9 cellular contexts compared by ENCODE assay signal in genomic region chrX:107775000-107775733, GRCh38.
DNase-seq lines count a peak whose midpoint lies in the region; ATAC-seq lines count a peak whose summit lies in the region.
"Had no signal": no experiment of that assay in that cellular context is flagged by ENCODE, and none has a peak within 500 bp of the region (broad histone marks: within the 10 kb centered on the region; RNA-seq: fewer than 3 reads in every experiment).

No MANE protein-coding gene starts in this region.

- no peak overlapping the region for H3K9ac ChIP-seq in iPS-20b (ENCODE audit: low read depth, low read length)

- H3K27ac Mint-ChIP-seq in activated naive CD4-positive, alpha-beta T cell treated with anti-CD3 and anti-CD28 coated beads, Interleukin-2, amount 50 U/mL, for 24 hours, result no peak overlapping the region
- no peak overlapping the region for H3K27ac Mint-ChIP-seq in stimulated activated naive CD8-positive, alpha-beta T cell treated with anti-CD3 and anti-CD28 coated beads, Interleukin-15, amount 100 ng/mL, for 72 hours

- no peaks in the 10 kb centered on the region for H3K9me3 Mint-ChIP-seq in activated naive CD4-positive, alpha-beta T cell treated with anti-CD3 and anti-CD28 coated beads, Interleukin-2, amount 50 U/mL, for 24 hours
- H3K9me3 Mint-ChIP-seq in stimulated activated naive CD8-positive, alpha-beta T cell treated with anti-CD3 and anti-CD28 coated beads, Interleukin-15, amount 100 ng/mL, for 72 hours, result no peaks in the 10 kb centered on the region

- H3K27me3 ChIP-seq in iPS-20b (ENCODE audit: insufficient read depth, low read length), result peaks cover 39% of the 10 kb centered on the region

- DNase-seq in stimulated activated naive CD8-positive, alpha-beta T cell treated with anti-CD3 and anti-CD28 coated beads, Interleukin-15, amount 100 ng/mL, for 72 hours, result peak; percentile 4 to 11
- DNase-seq in dedifferentiated amniotic fluid mesenchymal stem cell (ENCODE audit: extremely low spot score), result no peak
- no peak for DNase-seq in KG1 (lab: John Stamatoyannopoulos, UW)
- DNase-seq in GM19240 (ENCODE audit: insufficient read length, low spot score), result no peak

- peaks cover 19% of the 10 kb centered on the region for H3K4me1 Mint-ChIP-seq in activated naive CD4-positive, alpha-beta T cell treated with anti-CD3 and anti-CD28 coated beads, Interleukin-2, amount 50 U/mL, for 24 hours
- H3K4me1 Mint-ChIP-seq in stimulated activated naive CD8-positive, alpha-beta T cell treated with anti-CD3 and anti-CD28 coated beads, Interleukin-15, amount 100 ng/mL, for 72 hours, result peaks cover 27% of the 10 kb centered on the region

- H3K4me3 ChIP-seq in iPS-20b (ENCODE audit: low read length), result peak overlapping the region; percentile 61

- H3K9me3 ChIP-seq in iPS-20b (ENCODE audit: insufficient read depth, low read depth, low read length), result no peaks in the 10 kb centered on the region

- ATAC-seq in GM18909 (IDR thresholded peaks at IDR 0.05; ENCODE audit: poor library complexity, unreplicated experiment) (peak; percentile 27), HG03108 (IDR thresholded peaks at IDR 0.05; ENCODE audit: unreplicated experiment) (peak; percentile 3)
- peak; percentile 19 for ATAC-seq in stimulated activated naive CD8-positive, alpha-beta T cell treated with anti-CD3 and anti-CD28 coated beads, Interleukin-15, amount 100 ng/mL, for 72 hours

- peaks cover 6% of the 10 kb centered on the region; the same call in 1 of the 2 replicates for H3K4me1 ChIP-seq in iPS-20b (ENCODE audit: insufficient read depth, low read length)

- no peak overlapping the region for H3K27ac ChIP-seq in iPS-20b (ENCODE audit: low read length)
- H3K27ac ChIP-seq: SK-N-MC had no signal

- no peaks in the 10 kb centered on the region for H3K36me3 ChIP-seq in iPS-20b (ENCODE audit: insufficient read depth, low read depth, low read length)

- H3K36me3 Mint-ChIP-seq in activated naive CD4-positive, alpha-beta T cell treated with anti-CD3 and anti-CD28 coated beads, Interleukin-2, amount 50 U/mL, for 24 hours, result no peaks in the 10 kb centered on the region

- H3K4me3 Mint-ChIP-seq in activated naive CD4-positive, alpha-beta T cell treated with anti-CD3 and anti-CD28 coated beads, Interleukin-2, amount 50 U/mL, for 24 hours, result peak overlapping the region; percentile 64
- peak overlapping the region; percentile 94 to 95 for H3K4me3 Mint-ChIP-seq in stimulated activated naive CD8-positive, alpha-beta T cell treated with anti-CD3 and anti-CD28 coated beads, Interleukin-15, amount 100 ng/mL, for 72 hours

- no peaks in the 10 kb centered on the region for H3K27me3 Mint-ChIP-seq in activated naive CD4-positive, alpha-beta T cell treated with anti-CD3 and anti-CD28 coated beads, Interleukin-2, amount 50 U/mL, for 24 hours
- H3K27me3 Mint-ChIP-seq in stimulated activated naive CD8-positive, alpha-beta T cell treated with anti-CD3 and anti-CD28 coated beads, Interleukin-15, amount 100 ng/mL, for 72 hours, result no peaks in the 10 kb centered on the region

Comparison
In these comparisons a context has a peak if more than half of its experiments do, and no peak if none do; other contexts are left out.
1. DNase-seq: peak in stimulated activated naive CD8-positive, alpha-beta T cell treated with anti-CD3 and anti-CD28 coated beads, Interleukin-15, amount 100 ng/mL, for 72 hours (2 of 2); none in dedifferentiated amniotic fluid mesenchymal stem cell (single experiment), KG1 (single experiment) and GM19240 (single experiment).
2. Peak in every context shown above with its lines, with median percentiles within 50 percentile points of each other: ATAC-seq.